In genomic region chr22:34303656-34304055, GRCh38 we compare ENCODE assay signal across 22 cellular contexts.
"Had no signal": no experiment of that assay in that cellular context is flagged by ENCODE, and none has a peak within 500 bp of the region (broad histone marks: within the 10 kb centered on the region; RNA-seq: fewer than 3 reads in every experiment).

No MANE protein-coding gene starts in this region.

- H3K27ac ChIP-seq: hepatocyte, ovary, sigmoid colon, spleen, suprapubic skin, thoracic aorta, tibial artery, upper lobe of right lung had no signal

- H3K4me1 ChIP-seq: spleen, suprapubic skin, tibial artery, upper lobe of right lung had no signal

- DNase-seq: head of caudate nucleus; islet precursor cell; mesendoderm; naive B cell; natural killer cell; nephron progenitor cell; ovary; right cardiac atrium; sigmoid colon; small intestine; spleen; stimulated activated CD4-positive, alpha-beta T cell treated with anti-CD3 and anti-CD28 coated beads, Interleukin-4, amount 100 ng/mL, for 24 hours; stimulated activated naive CD4-positive, alpha-beta T cell; tibial artery; trophoblast cell; upper lobe of right lung had no signal

- H3K4me3 ChIP-seq: hepatocyte, lung, ovary, sigmoid colon, spleen, suprapubic skin, thoracic aorta, tibial artery, upper lobe of right lung had no signal

- H3K27me3 ChIP-seq: hepatocyte, ovary, sigmoid colon, spleen, suprapubic skin, tibial artery, upper lobe of right lung had no signal

- H3K36me3 ChIP-seq: ovary, sigmoid colon, spleen, suprapubic skin, thoracic aorta, tibial artery, upper lobe of right lung had no signal

- ATAC-seq: left lobe of liver; natural killer cell; stimulated activated effector memory CD8-positive, alpha-beta T cell treated with anti-CD3 and anti-CD28 coated beads, Interleukin-12 subunit alpha, Interleukin-12 subunit beta, amount 100 ng/mL, for 72 hours; upper lobe of right lung had no signal

- H3K9me3 ChIP-seq: ovary, sigmoid colon, suprapubic skin, thoracic aorta, tibial artery, upper lobe of right lung had no signal
